In the genomic region with DNA sequence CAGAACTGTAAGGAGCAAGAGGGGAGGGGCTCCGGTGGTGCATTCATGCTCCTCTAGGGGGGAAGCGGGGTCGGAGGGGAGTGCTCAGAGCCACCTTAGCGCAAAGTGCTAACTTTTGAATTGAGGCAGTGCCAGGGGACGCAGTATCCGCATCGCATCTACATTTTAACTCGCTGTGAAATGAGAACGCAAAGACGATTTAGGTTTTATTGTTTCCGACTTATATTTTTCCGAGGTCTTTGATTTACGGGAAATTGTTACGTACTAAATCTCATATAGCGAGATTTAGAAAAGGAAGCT, we compare ENCODE assay signal across 1 cellular context.
TF ChIP-seq lines count a peak whose summit lies in the region.

No MANE protein-coding gene starts in this region.

TF ChIP-seq in K562, 482 proteins besides CTCF, POLR2A, EP300 and RAD21 (continued from another document and continues in another):
- TF ChIP-seq, protein P1, sequence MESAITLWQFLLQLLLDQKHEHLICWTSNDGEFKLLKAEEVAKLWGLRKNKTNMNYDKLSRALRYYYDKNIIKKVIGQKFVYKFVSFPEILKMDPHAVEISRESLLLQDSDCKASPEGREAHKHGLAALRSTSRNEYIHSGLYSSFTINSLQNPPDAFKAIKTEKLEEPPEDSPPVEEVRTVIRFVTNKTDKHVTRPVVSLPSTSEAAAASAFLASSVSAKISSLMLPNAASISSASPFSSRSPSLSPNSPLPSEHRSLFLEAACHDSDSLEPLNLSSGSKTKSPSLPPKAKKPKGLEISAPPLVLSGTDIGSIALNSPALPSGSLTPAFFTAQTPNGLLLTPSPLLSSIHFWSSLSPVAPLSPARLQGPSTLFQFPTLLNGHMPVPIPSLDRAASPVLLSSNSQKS (CRISPR knock-in tag; IDR thresholded peaks at IDR 0.05): no peak
- TF ChIP-seq, protein P2, sequence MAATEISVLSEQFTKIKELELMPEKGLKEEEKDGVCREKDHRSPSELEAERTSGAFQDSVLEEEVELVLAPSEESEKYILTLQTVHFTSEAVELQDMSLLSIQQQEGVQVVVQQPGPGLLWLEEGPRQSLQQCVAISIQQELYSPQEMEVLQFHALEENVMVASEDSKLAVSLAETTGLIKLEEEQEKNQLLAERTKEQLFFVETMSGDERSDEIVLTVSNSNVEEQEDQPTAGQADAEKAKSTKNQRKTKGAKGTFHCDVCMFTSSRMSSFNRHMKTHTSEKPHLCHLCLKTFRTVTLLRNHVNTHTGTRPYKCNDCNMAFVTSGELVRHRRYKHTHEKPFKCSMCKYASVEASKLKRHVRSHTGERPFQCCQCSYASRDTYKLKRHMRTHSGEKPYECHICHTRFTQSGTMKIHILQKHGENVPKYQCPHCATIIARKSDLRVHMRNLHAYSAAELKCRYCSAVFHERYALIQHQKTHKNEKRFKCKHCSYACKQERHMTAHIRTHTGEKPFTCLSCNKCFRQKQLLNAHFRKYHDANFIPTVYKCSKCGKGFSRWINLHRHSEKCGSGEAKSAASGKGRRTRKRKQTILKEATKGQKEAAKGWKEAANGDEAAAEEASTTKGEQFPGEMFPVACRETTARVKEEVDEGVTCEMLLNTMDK (IDR thresholded peaks at IDR 0.05; ENCODE audit: borderline replicate concordance, insufficient read depth, low read depth, low read length, poor library complexity, severe bottlenecking): peak; percentile 44
- TF ChIP-seq NR2C1 (IDR thresholded peaks at IDR 0.05): peak; percentile 11; the same call in 1 of the 2 replicates
- no peak for TF ChIP-seq NR2C1 (tag; IDR thresholded peaks at IDR 0.05)
- TF ChIP-seq SAP30 (IDR thresholded peaks at IDR 0.05; ENCODE audit: borderline replicate concordance, insufficient read depth, low read depth, low read length, poor library complexity, severe bottlenecking): peak; percentile 4
- TF ChIP-seq TAF1 (IDR thresholded peaks at IDR 0.05; ENCODE audit: control insufficient read depth, extremely low read depth, insufficient read depth, low read length, severe bottlenecking): no peak
- TF ChIP-seq TBL1XR1 (IDR thresholded peaks at IDR 0.05; ENCODE audit: low read length in 2 of 2): no peak
- peak; percentile 22; the same call in 1 of the 2 replicates for TF ChIP-seq ELF1 (tag; IDR thresholded peaks at IDR 0.05)
- peak in 1 of 2 experiments; percentile 15; a peak in 1 of 4 replicates for TF ChIP-seq CSDE1 (IDR thresholded peaks at IDR 0.05)
- 0 out of 2 replicates have a peak, but pooled peaks have one; percentile 17 for TF ChIP-seq GATAD2B (IDR thresholded peaks at IDR 0.05; ENCODE audit: borderline replicate concordance)
- TF ChIP-seq, protein P3, sequence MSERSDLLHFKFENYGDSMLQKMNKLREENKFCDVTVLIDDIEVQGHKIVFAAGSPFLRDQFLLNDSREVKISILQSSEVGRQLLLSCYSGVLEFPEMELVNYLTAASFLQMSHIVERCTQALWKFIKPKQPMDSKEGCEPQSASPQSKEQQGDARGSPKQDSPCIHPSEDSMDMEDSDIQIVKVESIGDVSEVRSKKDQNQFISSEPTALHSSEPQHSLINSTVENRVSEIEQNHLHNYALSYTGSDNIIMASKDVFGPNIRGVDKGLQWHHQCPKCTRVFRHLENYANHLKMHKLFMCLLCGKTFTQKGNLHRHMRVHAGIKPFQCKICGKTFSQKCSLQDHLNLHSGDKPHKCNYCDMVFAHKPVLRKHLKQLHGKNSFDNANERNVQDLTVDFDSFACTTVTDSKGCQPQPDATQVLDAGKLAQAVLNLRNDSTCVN (CRISPR knock-in tag; IDR thresholded peaks at IDR 0.05): no peak
- no peak for TF ChIP-seq ZC3H4 (CRISPR knock-in tag; IDR thresholded peaks at IDR 0.05; ENCODE audit: borderline replicate concordance)
- 0 out of 2 replicates have a peak, but pooled peaks have one; percentile 1 for TF ChIP-seq TOE1 (IDR thresholded peaks at IDR 0.05; ENCODE audit: borderline replicate concordance)
- TF ChIP-seq TOE1 (CRISPR knock-in tag; IDR thresholded peaks at IDR 0.05; ENCODE audit: borderline replicate concordance, low read depth): no peak
- no peak for TF ChIP-seq LARP7 (IDR thresholded peaks at IDR 0.05)
- no peak for TF ChIP-seq U2AF2 (optimal IDR thresholded peaks at IDR 0.05; ENCODE audit: low read depth, low read length)
- TF ChIP-seq ZBTB8A (IDR thresholded peaks at IDR 0.05; ENCODE audit: partially characterized antibody): no peak
- TF ChIP-seq TEAD2 (tag; IDR thresholded peaks at IDR 0.05): no peak
- no peak for TF ChIP-seq NBN (IDR thresholded peaks at IDR 0.05; ENCODE audit: low read depth)
- TF ChIP-seq OTX1 (CRISPR knock-in tag; IDR thresholded peaks at IDR 0.05): no peak
- no peak for TF ChIP-seq DDX20 (tag; IDR thresholded peaks at IDR 0.05; ENCODE audit: low read depth)
- TF ChIP-seq HEY1 (CRISPR knock-in tag; IDR thresholded peaks at IDR 0.05; ENCODE audit: borderline replicate concordance): no peak
- no peak for TF ChIP-seq FUS (optimal IDR thresholded peaks at IDR 0.05; ENCODE audit: low read depth, low read length)
- peak; percentile 3; the same call in 1 of the 2 replicates for TF ChIP-seq TCF3 (CRISPR knock-in tag; IDR thresholded peaks at IDR 0.05)
- 0 out of 2 replicates have a peak, but pooled peaks have one; percentile 13 for TF ChIP-seq MTA1 (IDR thresholded peaks at IDR 0.05; ENCODE audit: borderline replicate concordance)
- TF ChIP-seq ATF7 (IDR thresholded peaks at IDR 0.05): no peak
- TF ChIP-seq SMARCE1 (IDR thresholded peaks at IDR 0.05): peak; percentile 69; the same call in 1 of the 2 replicates
- no peak for TF ChIP-seq RAD51 (IDR thresholded peaks at IDR 0.05; ENCODE audit: borderline replicate concordance, low read depth)
- no peak for TF ChIP-seq SPI1 (IDR thresholded peaks at IDR 0.05; ENCODE audit: borderline replicate concordance, low read depth, low read length)
- TF ChIP-seq ZNF707 (CRISPR knock-in tag; conservative IDR thresholded peaks at IDR 0.05): no peak
- TF ChIP-seq MYC (IDR thresholded peaks at IDR 0.05; ENCODE audit: low read depth, low read length): no peak
- no peak for TF ChIP-seq MYC (CRISPR knock-in tag; IDR thresholded peaks at IDR 0.05; ENCODE audit: borderline replicate concordance, low read depth)
- no peak for TF ChIP-seq RBM34 (IDR thresholded peaks at IDR 0.05; ENCODE audit: borderline replicate concordance, insufficient read depth, low read length)
- TF ChIP-seq HDAC8 (tag; IDR thresholded peaks at IDR 0.05): no peak
- TF ChIP-seq SAFB (IDR thresholded peaks at IDR 0.05; ENCODE audit: borderline replicate concordance, low read depth, low read length): no peak
- TF ChIP-seq HDAC1 (IDR thresholded peaks at IDR 0.05): peak in 1 of 2 experiments; percentile 61; a peak in 1 of 4 replicates
- TF ChIP-seq BRD9 (IDR thresholded peaks at IDR 0.05; ENCODE audit: low read depth, partially characterized antibody): peak; percentile 52
- no peak for TF ChIP-seq RBM15 (IDR thresholded peaks at IDR 0.05; ENCODE audit: insufficient read depth, low read length)
- no peak for TF ChIP-seq RNF2 (IDR thresholded peaks at IDR 0.05)
- TF ChIP-seq ZNF165 (CRISPR knock-in tag; IDR thresholded peaks at IDR 0.05; ENCODE audit: borderline replicate concordance): no peak
- TF ChIP-seq ZFP36 (IDR thresholded peaks at IDR 0.05; ENCODE audit: low read depth, low read length, partially characterized antibody): no peak
- TF ChIP-seq ZBTB7A (IDR thresholded peaks at IDR 0.05; ENCODE audit: borderline replicate concordance, control insufficient read depth, low read depth, low read length): peak; percentile 85
- TF ChIP-seq, protein P4, sequence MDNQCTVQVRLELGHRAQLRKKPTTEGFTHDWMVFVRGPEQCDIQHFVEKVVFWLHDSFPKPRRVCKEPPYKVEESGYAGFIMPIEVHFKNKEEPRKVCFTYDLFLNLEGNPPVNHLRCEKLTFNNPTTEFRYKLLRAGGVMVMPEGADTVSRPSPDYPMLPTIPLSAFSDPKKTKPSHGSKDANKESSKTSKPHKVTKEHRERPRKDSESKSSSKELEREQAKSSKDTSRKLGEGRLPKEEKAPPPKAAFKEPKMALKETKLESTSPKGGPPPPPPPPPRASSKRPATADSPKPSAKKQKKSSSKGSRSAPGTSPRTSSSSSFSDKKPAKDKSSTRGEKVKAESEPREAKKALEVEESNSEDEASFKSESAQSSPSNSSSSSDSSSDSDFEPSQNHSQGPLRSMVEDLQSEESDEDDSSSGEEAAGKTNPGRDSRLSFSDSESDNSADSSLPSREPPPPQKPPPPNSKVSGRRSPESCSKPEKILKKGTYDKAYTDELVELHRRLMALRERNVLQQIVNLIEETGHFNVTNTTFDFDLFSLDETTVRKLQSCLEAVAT (IDR thresholded peaks at IDR 0.05): 0 out of 4 replicates have a peak, but pooled peaks of 1 of the 2 experiments have one; percentile 48
- TF ChIP-seq NUFIP1 (IDR thresholded peaks at IDR 0.05; ENCODE audit: partially characterized antibody): no peak
- no peak for TF ChIP-seq ZNF184 (CRISPR knock-in tag; IDR thresholded peaks at IDR 0.05)
- TF ChIP-seq BDP1 (IDR thresholded peaks at IDR 0.05; ENCODE audit: insufficient read depth, insufficient read length): no peak
- no peak for TF ChIP-seq PHF20 (IDR thresholded peaks at IDR 0.05; ENCODE audit: partially characterized antibody)
- no peak for TF ChIP-seq ILF3 (IDR thresholded peaks at IDR 0.05; ENCODE audit: borderline replicate concordance)
- TF ChIP-seq, protein P5, sequence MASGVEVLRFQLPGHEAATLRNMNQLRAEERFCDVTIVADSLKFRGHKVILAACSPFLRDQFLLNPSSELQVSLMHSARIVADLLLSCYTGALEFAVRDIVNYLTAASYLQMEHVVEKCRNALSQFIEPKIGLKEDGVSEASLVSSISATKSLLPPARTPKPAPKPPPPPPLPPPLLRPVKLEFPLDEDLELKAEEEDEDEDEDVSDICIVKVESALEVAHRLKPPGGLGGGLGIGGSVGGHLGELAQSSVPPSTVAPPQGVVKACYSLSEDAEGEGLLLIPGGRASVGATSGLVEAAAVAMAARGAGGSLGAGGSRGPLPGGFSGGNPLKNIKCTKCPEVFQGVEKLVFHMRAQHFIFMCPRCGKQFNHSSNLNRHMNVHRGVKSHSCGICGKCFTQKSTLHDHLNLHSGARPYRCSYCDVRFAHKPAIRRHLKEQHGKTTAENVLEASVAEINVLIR (CRISPR knock-in tag; IDR thresholded peaks at IDR 0.05): no peak
- TF ChIP-seq ZNF174 (CRISPR knock-in tag; IDR thresholded peaks at IDR 0.05): no peak
- TF ChIP-seq, protein P6, sequence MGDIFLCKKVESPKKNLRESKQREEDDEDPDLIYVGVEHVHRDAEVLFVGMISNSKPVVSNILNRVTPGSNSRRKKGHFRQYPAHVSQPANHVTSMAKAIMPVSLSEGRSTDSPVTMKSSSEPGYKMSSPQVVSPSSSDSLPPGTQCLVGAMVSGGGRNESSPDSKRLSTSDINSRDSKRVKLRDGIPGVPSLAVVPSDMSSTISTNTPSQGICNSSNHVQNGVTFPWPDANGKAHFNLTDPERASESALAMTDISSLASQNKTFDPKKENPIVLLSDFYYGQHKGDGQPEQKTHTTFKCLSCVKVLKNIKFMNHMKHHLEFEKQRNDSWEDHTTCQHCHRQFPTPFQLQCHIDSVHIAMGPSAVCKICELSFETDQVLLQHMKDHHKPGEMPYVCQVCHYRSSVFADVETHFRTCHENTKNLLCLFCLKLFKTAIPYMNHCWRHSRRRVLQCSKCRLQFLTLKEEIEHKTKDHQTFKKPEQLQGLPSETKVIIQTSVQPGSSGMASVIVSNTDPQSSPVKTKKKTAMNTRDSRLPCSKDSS (IDR thresholded peaks at IDR 0.05; ENCODE audit: low read depth, partially characterized antibody): no peak
- TF ChIP-seq ZNF696 (CRISPR knock-in tag; conservative IDR thresholded peaks at IDR 0.05): no peak
- no peak for TF ChIP-seq NEUROD1 (IDR thresholded peaks at IDR 0.05; ENCODE audit: borderline replicate concordance, low read depth, low read length, partially characterized antibody)
- TF ChIP-seq TBP (optimal IDR thresholded peaks at IDR 0.05; ENCODE audit: low read depth, low read length): peak; percentile 3
- TF ChIP-seq CHCHD3 (CRISPR knock-in tag; IDR thresholded peaks at IDR 0.05): no peak
- TF ChIP-seq ZNF175 (CRISPR knock-in tag; IDR thresholded peaks at IDR 0.05; ENCODE audit: low read depth): no peak
- TF ChIP-seq, protein P7, sequence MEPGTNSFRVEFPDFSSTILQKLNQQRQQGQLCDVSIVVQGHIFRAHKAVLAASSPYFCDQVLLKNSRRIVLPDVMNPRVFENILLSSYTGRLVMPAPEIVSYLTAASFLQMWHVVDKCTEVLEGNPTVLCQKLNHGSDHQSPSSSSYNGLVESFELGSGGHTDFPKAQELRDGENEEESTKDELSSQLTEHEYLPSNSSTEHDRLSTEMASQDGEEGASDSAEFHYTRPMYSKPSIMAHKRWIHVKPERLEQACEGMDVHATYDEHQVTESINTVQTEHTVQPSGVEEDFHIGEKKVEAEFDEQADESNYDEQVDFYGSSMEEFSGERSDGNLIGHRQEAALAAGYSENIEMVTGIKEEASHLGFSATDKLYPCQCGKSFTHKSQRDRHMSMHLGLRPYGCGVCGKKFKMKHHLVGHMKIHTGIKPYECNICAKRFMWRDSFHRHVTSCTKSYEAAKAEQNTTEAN (CRISPR knock-in tag; IDR thresholded peaks at IDR 0.05): no peak
- TF ChIP-seq NFIC (IDR thresholded peaks at IDR 0.05): peak; percentile 76
- TF ChIP-seq, protein P8, sequence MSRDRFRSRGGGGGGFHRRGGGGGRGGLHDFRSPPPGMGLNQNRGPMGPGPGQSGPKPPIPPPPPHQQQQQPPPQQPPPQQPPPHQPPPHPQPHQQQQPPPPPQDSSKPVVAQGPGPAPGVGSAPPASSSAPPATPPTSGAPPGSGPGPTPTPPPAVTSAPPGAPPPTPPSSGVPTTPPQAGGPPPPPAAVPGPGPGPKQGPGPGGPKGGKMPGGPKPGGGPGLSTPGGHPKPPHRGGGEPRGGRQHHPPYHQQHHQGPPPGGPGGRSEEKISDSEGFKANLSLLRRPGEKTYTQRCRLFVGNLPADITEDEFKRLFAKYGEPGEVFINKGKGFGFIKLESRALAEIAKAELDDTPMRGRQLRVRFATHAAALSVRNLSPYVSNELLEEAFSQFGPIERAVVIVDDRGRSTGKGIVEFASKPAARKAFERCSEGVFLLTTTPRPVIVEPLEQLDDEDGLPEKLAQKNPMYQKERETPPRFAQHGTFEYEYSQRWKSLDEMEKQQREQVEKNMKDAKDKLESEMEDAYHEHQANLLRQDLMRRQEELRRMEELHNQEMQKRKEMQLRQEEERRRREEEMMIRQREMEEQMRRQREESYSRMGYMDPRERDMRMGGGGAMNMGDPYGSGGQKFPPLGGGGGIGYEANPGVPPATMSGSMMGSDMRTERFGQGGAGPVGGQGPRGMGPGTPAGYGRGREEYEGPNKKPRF (IDR thresholded peaks at IDR 0.05; ENCODE audit: low read depth, low read length): no peak
